ENCODE assay signal across 8 cellular contexts in genomic region chr2:180077295-180077906, GRCh38.
A peak's percentile ranks its signal among the peaks of the same experiment; 100 is the strongest.
DNase-seq lines count a peak whose midpoint lies in the region; ATAC-seq and TF ChIP-seq lines count a peak whose summit lies in the region.

No MANE protein-coding gene starts in this region.

- no peak overlapping the region for H4K8ac ChIP-seq in IMR-90 (ENCODE audit: low read depth in 2 of 2, low read length in 2 of 2)

- H2BK120ac ChIP-seq in IMR-90 (ENCODE audit: low read depth, low read length) = no peak overlapping the region

- no peak overlapping the region for H3K14ac ChIP-seq in IMR-90 (replicated peaks; ENCODE audit: low read depth, low read length)

- no peak overlapping the region for H4K5ac ChIP-seq in IMR-90 (ENCODE audit: low read depth, low read length)

- H3K36me3 Mint-ChIP-seq in stimulated activated memory B cell treated with anti-CD40 and anti-IgM and Interleukin-4, amounts not matched to agents 10 μg/mL and 1 μg/mL and 100 μg/mL, for 72 hours = no peaks in the 10 kb centered on the region
- H3K36me3 Mint-ChIP-seq in CD4-positive, alpha-beta T cell (ENCODE audit: low read depth) = no peaks in the 10 kb centered on the region

- POLR2A ChIA-PET in GM10248 (lab: Yijun Ruan, JAX) (no interaction called here), IMR-90 (lab: Charles Lee; ENCODE audit: unreplicated experiment) (no interaction called here)
- POLR2A ChIA-PET in CD4-positive, alpha-beta T cell (lab: Charles Lee) = no interaction called here

- H3K4me3 ChIP-seq in IMR-90 (ENCODE audit: insufficient read depth, low read depth, low read length) (no peak overlapping the region), astrocyte of the spinal cord (ENCODE audit: low read depth, low read length) (no peak overlapping the region)

- H3K27ac Mint-ChIP-seq in stimulated activated memory B cell treated with anti-CD40 and anti-IgM and Interleukin-4, amounts not matched to agents 10 μg/mL and 1 μg/mL and 100 μg/mL, for 72 hours = no peak overlapping the region
- no peak overlapping the region for H3K27ac Mint-ChIP-seq in CD4-positive, alpha-beta T cell

- no peak overlapping the region for H3K27ac ChIP-seq in IMR-90 (ENCODE audit: insufficient read depth, low read length)
- H3K27ac ChIP-seq in CD4-positive, alpha-beta T cell (ENCODE audit: low read depth, low read length) = no peak overlapping the region

- peak; percentile 79 for TF ChIP-seq RAD21 in IMR-90 (IDR thresholded peaks at IDR 0.05; ENCODE audit: low read length)

- peaks cover 16% of the 10 kb centered on the region for H3K9me3 Mint-ChIP-seq in stimulated activated memory B cell treated with anti-CD40 and anti-IgM and Interleukin-4, amounts not matched to agents 10 μg/mL and 1 μg/mL and 100 μg/mL, for 72 hours
- H3K9me3 Mint-ChIP-seq in CD4-positive, alpha-beta T cell = peaks cover 2% of the 10 kb centered on the region

- H3K27me3 Mint-ChIP-seq in stimulated activated memory B cell treated with anti-CD40 and anti-IgM and Interleukin-4, amounts not matched to agents 10 μg/mL and 1 μg/mL and 100 μg/mL, for 72 hours = peaks cover 25% of the 10 kb centered on the region
- peaks cover 5% of the 10 kb centered on the region for H3K27me3 Mint-ChIP-seq in CD4-positive, alpha-beta T cell

- H4K20me1 ChIP-seq in IMR-90 (ENCODE audit: insufficient read depth, low read length) = no peaks in the 10 kb centered on the region

- H3K4ac ChIP-seq in IMR-90 (ENCODE audit: low read depth, low read length) = no peak overlapping the region

- H3K56ac ChIP-seq in IMR-90 (ENCODE audit: extremely low read depth, insufficient read depth, low read length) = no peak overlapping the region

- no peaks in the 10 kb centered on the region for H3K9me3 ChIP-seq in IMR-90 (ENCODE audit: control insufficient read depth, insufficient read depth, low read length)
- H3K9me3 ChIP-seq in CD4-positive, alpha-beta T cell (ENCODE audit: control insufficient read depth, low read length) = no peaks in the 10 kb centered on the region

- H3K23ac ChIP-seq in IMR-90 (ENCODE audit: low read depth, low read length) = no peak overlapping the region

- no peak overlapping the region for H3K9ac ChIP-seq in IMR-90 (ENCODE audit: low read depth, low read length)

- in situ Hi-C loops in IMR-90 (cut with MboI; ENCODE audit: low sequenced_read_pairs) = no loop called here
- in situ Hi-C loops in astrocyte of the spinal cord (cut with HindIII; ENCODE audit: low sequenced_read_pairs) = no loop called here

- H3K79me1 ChIP-seq in IMR-90 (ENCODE audit: low read depth in 1 of 2, low read length in 2 of 2) = no peaks in the 10 kb centered on the region

- no peaks in the 10 kb centered on the region for H3K9me1 ChIP-seq in IMR-90 (ENCODE audit: insufficient read depth, low read length)

- H3K36me3 ChIP-seq in IMR-90 (ENCODE audit: control insufficient read depth, insufficient read depth, low read length) = no peaks in the 10 kb centered on the region

- ATAC-seq in IMR-90 (ENCODE audit: low read depth) = peak; percentile 77
- no peak for ATAC-seq in stimulated activated memory B cell treated with anti-CD40 and anti-IgM and Interleukin-4, amounts not matched to agents 10 μg/mL and 1 μg/mL and 100 μg/mL, for 72 hours
- ATAC-seq in CD4-positive, alpha-beta T cell (ENCODE audit: poor library complexity) = no peak

- H3K4me3 Mint-ChIP-seq in stimulated activated memory B cell treated with anti-CD40 and anti-IgM and Interleukin-4, amounts not matched to agents 10 μg/mL and 1 μg/mL and 100 μg/mL, for 72 hours = no peak overlapping the region
- H3K4me3 Mint-ChIP-seq in CD4-positive, alpha-beta T cell = no peak overlapping the region

- H2AK9ac ChIP-seq in IMR-90 (replicated peaks; ENCODE audit: low read depth, low read length, poor library complexity) = no peak overlapping the region

- H2BK20ac ChIP-seq in IMR-90 (ENCODE audit: low read depth, low read length) = no peak overlapping the region

- no peak overlapping the region for H2AK5ac ChIP-seq in IMR-90 (ENCODE audit: low read depth, low read length)

- intact Hi-C loops in IMR-90 (cut with micrococcal nuclease) = loop anchor here (2.0 to 5.0 kb wide), 6 partner anchors 75 to 1280 kb away; no protein-coding TSS in a partner anchor
- intact Hi-C loops in CD4-positive, alpha-beta T cell (cut with DNase I, micrococcal nuclease) = no loop called here

- TF ChIP-seq POLR2A in IMR-90 (IDR thresholded peaks at IDR 0.05; ENCODE audit: low read depth, low read length) = no peak

- no peak overlapping the region for H4K91ac ChIP-seq in IMR-90 (ENCODE audit: insufficient read depth, low read depth, low read length)

- no peak for DNase-seq in GM10248 (ENCODE audit: extremely low spot score)
- DNase-seq in IMR-90 = peak; percentile 22
- peak; percentile 55 for DNase-seq in astrocyte of the spinal cord (ENCODE audit: low read depth, low spot score)
- peak; percentile 23 to 29 for DNase-seq in lung microvascular endothelial cell (ENCODE audit: low read depth in 2 of 2)
- no peak for DNase-seq in activated CD4-positive, alpha-beta T cell treated with anti-CD3 and anti-CD28 coated beads, Interleukin-2, amount 50 U/mL, for 1 hour
- no peak for DNase-seq in CD4-positive, alpha-beta T cell
- DNase-seq in NCI-H524 treated with DMSO at 0.1 percent for 48 hours (lab: John Stamatoyannopoulos, UW) = no peak

- H3K4me2 ChIP-seq in IMR-90 (ENCODE audit: low read depth, low read length) = no peak overlapping the region

- no TSS peak for BruUV-seq in IMR-90 (replicated peaks; lab: Mats Ljungman, UMichigan)

- no peak overlapping the region for H2AFZ ChIP-seq in IMR-90 (replicated peaks; ENCODE audit: low read length, poor library complexity)

- H2BK5ac ChIP-seq in IMR-90 (ENCODE audit: low read depth, low read length, poor library complexity, severe bottlenecking) = no peak overlapping the region

- no peak overlapping the region for H3K18ac ChIP-seq in IMR-90 (ENCODE audit: low read depth, low read length)

- no peaks in the 10 kb centered on the region for H3K4me1 ChIP-seq in IMR-90 (ENCODE audit: control insufficient read depth, insufficient read depth, low read length)

- H2BK15ac ChIP-seq in IMR-90 (ENCODE audit: low read depth, low read length) = no peak overlapping the region

- CTCF ChIA-PET in GM10248 (lab: Yijun Ruan, JAX) (interaction anchor here (0.6 to 3.1 kb wide), 10 partner anchors 11 to 238 kb away, joined by 3 to 11 read pairs (median 3); no protein-coding TSS in a partner anchor), IMR-90 (lab: Yijun Ruan, JAX) (interaction anchor here (0.5 to 1.5 kb wide), 5 partner anchors 13 to 569 kb away, joined by 3 to 12 read pairs (median 3); no protein-coding TSS in a partner anchor)
- CTCF ChIA-PET in CD4-positive, alpha-beta T cell (lab: Charles Lee) = no interaction called here

- H3K27me3 ChIP-seq in IMR-90 (ENCODE audit: control insufficient read depth, insufficient read depth, low read length) = no peaks in the 10 kb centered on the region; the same call in 1 of the 2 replicates
- no peaks in the 10 kb centered on the region for H3K27me3 ChIP-seq in CD4-positive, alpha-beta T cell (ENCODE audit: control insufficient read depth, insufficient read depth, low read length)

- whole genome bisulfite sequencing in IMR-90 (ENCODE audit: extremely low coverage in 2 of 2, insufficient read length in 1 of 2), 2 experiments = no CpG with 5 or more reads among the region's 3 CpGs

- peak; percentile 47 for TF ChIP-seq CTCF in GM10248 (IDR thresholded peaks at IDR 0.05; ENCODE audit: control extremely low read depth, extremely low read depth, low read depth, missing control alignments)
- peak; percentile 80 for TF ChIP-seq CTCF in IMR-90 (conservative IDR thresholded peaks at IDR 0.05; ENCODE audit: low read depth, low read length)
- TF ChIP-seq CTCF in astrocyte of the spinal cord (IDR thresholded peaks at IDR 0.05; ENCODE audit: low read depth, low read length) = peak; percentile 79
- no peak for TF ChIP-seq CTCF in CD4-positive, alpha-beta T cell (IDR thresholded peaks at IDR 0.05)

- dilution Hi-C loops in IMR-90 (cut with HindIII; ENCODE audit: low sequenced_read_pairs, unreplicated experiment) = no loop called here

- H3K4me1 Mint-ChIP-seq in stimulated activated memory B cell treated with anti-CD40 and anti-IgM and Interleukin-4, amounts not matched to agents 10 μg/mL and 1 μg/mL and 100 μg/mL, for 72 hours = no peaks in the 10 kb centered on the region
- no peaks in the 10 kb centered on the region for H3K4me1 Mint-ChIP-seq in CD4-positive, alpha-beta T cell (ENCODE audit: low read depth)

TF ChIP-seq in IMR-90, 13 proteins besides CTCF, POLR2A, EP300 and RAD21:
- TF ChIP-seq SMC3 (IDR thresholded peaks at IDR 0.05; ENCODE audit: low read depth, low read length) (peak; percentile 74), USF2 (IDR thresholded peaks at IDR 0.05; ENCODE audit: low read depth, low read length) (no peak), NFE2L2 (IDR thresholded peaks at IDR 0.05; ENCODE audit: low read depth, low read length) (no peak), RFX5 (IDR thresholded peaks at IDR 0.05; ENCODE audit: low read depth, low read length) (no peak), BHLHE40 (IDR thresholded peaks at IDR 0.05; ENCODE audit: low read depth, low read length) (no peak), ELK1 (IDR thresholded peaks at IDR 0.05; ENCODE audit: borderline replicate concordance, low read depth, low read length) (no peak)

Comparison
In these comparisons a context has a peak if more than half of its experiments do, and no peak if none do; other contexts are left out.
1. DNase-seq: peak in IMR-90 (single experiment), astrocyte of the spinal cord (single experiment) and lung microvascular endothelial cell (2 of 2); none in GM10248 (single experiment), activated CD4-positive, alpha-beta T cell treated with anti-CD3 and anti-CD28 coated beads, Interleukin-2, amount 50 U/mL, for 1 hour (single experiment), CD4-positive, alpha-beta T cell (0 of 10) and NCI-H524 treated with DMSO at 0.1 percent for 48 hours (single experiment).